Comparison of ENCODE assay signal across 2 cellular contexts in the genomic region with DNA sequence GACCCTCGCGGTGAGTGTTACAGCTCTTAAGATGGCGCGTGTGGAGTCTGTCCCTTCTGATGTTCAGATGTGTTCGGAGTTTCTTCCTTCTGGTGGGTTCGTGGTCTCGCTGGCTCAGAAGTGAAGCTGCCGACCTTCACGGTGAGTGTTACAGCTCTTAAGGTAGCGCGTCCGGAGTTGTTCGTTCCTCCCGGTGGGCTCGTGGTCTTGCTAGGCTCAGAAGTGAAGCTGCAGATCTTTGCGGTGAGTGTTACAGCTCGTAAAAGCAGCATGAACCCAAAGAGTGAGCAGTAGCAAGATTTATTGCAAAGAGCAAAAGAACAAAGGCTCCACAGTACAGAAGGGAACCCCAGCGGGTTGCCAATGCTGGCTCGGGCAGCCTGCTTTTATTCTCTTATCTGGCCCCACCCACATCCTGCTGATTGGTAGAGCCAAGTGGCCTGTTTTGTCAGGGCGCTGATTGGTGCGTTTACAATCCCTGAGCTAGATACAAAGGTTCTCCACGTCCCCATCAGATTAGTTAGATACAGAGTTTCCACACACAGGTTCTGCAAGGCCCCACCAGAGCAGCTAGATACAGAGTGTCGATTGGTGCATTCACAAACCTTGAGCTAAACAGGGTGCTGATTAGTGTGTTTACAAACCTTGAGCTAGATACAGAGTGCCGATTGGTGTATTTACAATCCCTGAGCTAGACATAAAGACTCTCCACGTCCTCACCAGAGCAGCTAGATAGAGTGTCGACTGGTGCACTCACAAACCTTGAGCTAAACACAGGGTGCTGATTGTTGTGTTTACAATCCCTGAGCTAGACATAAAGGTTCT.
TF ChIP-seq lines count a peak whose summit lies in the region.
"Not testable (repeated sequence)": the region's sequence is repeated elsewhere in the genome, so short reads cannot be mapped to it uniquely, and the experiment has no call there.

No MANE protein-coding gene starts in this region.

TF ChIP-seq in HEK293, 187 proteins besides CTCF, POLR2A, EP300 and RAD21 (continued from another document):
- TF ChIP-seq, protein P1, sequence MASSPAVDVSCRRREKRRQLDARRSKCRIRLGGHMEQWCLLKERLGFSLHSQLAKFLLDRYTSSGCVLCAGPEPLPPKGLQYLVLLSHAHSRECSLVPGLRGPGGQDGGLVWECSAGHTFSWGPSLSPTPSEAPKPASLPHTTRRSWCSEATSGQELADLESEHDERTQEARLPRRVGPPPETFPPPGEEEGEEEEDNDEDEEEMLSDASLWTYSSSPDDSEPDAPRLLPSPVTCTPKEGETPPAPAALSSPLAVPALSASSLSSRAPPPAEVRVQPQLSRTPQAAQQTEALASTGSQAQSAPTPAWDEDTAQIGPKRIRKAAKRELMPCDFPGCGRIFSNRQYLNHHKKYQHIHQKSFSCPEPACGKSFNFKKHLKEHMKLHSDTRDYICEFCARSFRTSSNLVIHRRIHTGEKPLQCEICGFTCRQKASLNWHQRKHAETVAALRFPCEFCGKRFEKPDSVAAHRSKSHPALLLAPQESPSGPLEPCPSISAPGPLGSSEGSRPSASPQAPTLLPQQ (tag by site-specific recombination; IDR thresholded peaks at IDR 0.05): 0 out of 2 replicates have a peak, but pooled peaks have one; percentile 19
- TF ChIP-seq GLIS1 (tag by site-specific recombination; IDR thresholded peaks at IDR 0.05) (peak; percentile 20; the same call in 1 of the 2 replicates), ZIC2 (tag by site-specific recombination; IDR thresholded peaks at IDR 0.05) (peak; percentile 71), MZF1 (tag by site-specific recombination; IDR thresholded peaks at IDR 0.05; ENCODE audit: borderline replicate concordance) (0 out of 2 replicates have a peak, but pooled peaks have one; percentile 46), ZNF558 (tag by site-specific recombination; IDR thresholded peaks at IDR 0.05) (peak; percentile 53; the same call in 1 of the 2 replicates), ZBTB17 (tag by site-specific recombination; IDR thresholded peaks at IDR 0.05) (peak; percentile 58), ZNF561 (tag by site-specific recombination; IDR thresholded peaks at IDR 0.05; ENCODE audit: borderline replicate concordance) (peak; percentile 79; the same call in 1 of the 2 replicates), ZNF341 (tag by site-specific recombination; IDR thresholded peaks at IDR 0.05; ENCODE audit: low read depth) (peak; percentile 69), FEZF1 (tag by site-specific recombination; IDR thresholded peaks at IDR 0.05) (peak; percentile 94)

TF ChIP-seq in HepG2, 621 proteins besides CTCF, POLR2A, EP300 and RAD21 (continued from another document and continues in another):
- TF ChIP-seq SP1, SOX6 (IDR thresholded peaks at IDR 0.05): not testable (repeated sequence)
- TF ChIP-seq SP1 (CRISPR knock-in tag; IDR thresholded peaks at IDR 0.05) (peak; percentile 24; the same call in 1 of the 2 replicates), RFXAP (CRISPR knock-in tag; IDR thresholded peaks at IDR 0.05; ENCODE audit: borderline replicate concordance) (peak; percentile 82), GATA4 (IDR thresholded peaks at IDR 0.05; ENCODE audit: borderline replicate concordance, low read depth) (peak; percentile 75; the same call in 1 of the 2 replicates), POLR2G (IDR thresholded peaks at IDR 0.05; ENCODE audit: low read depth, low read length) (peak; percentile 69), FOXP1 (IDR thresholded peaks at IDR 0.05) (peak; percentile 68; the same call in 1 of the 2 replicates), FOXP1 (CRISPR knock-in tag; IDR thresholded peaks at IDR 0.05) (0 out of 2 replicates have a peak, but pooled peaks have one; percentile 10), POLR2AphosphoS5 (IDR thresholded peaks at IDR 0.05; ENCODE audit: low read depth, low read length) (peak; percentile 92), SOX5 (CRISPR knock-in tag; IDR thresholded peaks at IDR 0.05; ENCODE audit: borderline replicate concordance) (peak; percentile 33; the same call in 1 of the 2 replicates), MTA1 (CRISPR knock-in tag; IDR thresholded peaks at IDR 0.05; ENCODE audit: borderline replicate concordance) (0 out of 2 replicates have a peak, but pooled peaks have one; percentile 10), ZFX (CRISPR knock-in tag; IDR thresholded peaks at IDR 0.05; ENCODE audit: low read depth) (0 out of 2 replicates have a peak, but pooled peaks have one; percentile 16), SETDB1 (CRISPR knock-in tag; IDR thresholded peaks at IDR 0.05; ENCODE audit: borderline replicate concordance) (peak; percentile 81), ZNF572 (CRISPR knock-in tag; IDR thresholded peaks at IDR 0.05) (0 out of 2 replicates have a peak, but pooled peaks have one; percentile 24), KLF16 (CRISPR knock-in tag; IDR thresholded peaks at IDR 0.05) (0 out of 4 replicates have a peak, but pooled peaks of 1 of the 2 experiments have one; percentile 41), CCDC6 (CRISPR knock-in tag; IDR thresholded peaks at IDR 0.05) (0 out of 2 replicates have a peak, but pooled peaks have one; percentile 65), SOX6 (CRISPR knock-in tag; IDR thresholded peaks at IDR 0.05) (peak; percentile 38), ZNF510 (CRISPR knock-in tag; IDR thresholded peaks at IDR 0.05; ENCODE audit: low read depth) (0 out of 2 replicates have a peak, but pooled peaks have one; percentile 66), ZNF430 (CRISPR knock-in tag; IDR thresholded peaks at IDR 0.05) (0 out of 2 replicates have a peak, but pooled peaks have one; percentile 32), GTF2F1 (IDR thresholded peaks at IDR 0.05; ENCODE audit: low read length) (peak; percentile 84), TAF1 (CRISPR knock-in tag; IDR thresholded peaks at IDR 0.05) (peak; percentile 4; the same call in 1 of the 2 replicates), ZMYM2 (CRISPR knock-in tag; IDR thresholded peaks at IDR 0.05) (0 out of 2 replicates have a peak, but pooled peaks have one; percentile 60), ZBTB7A (CRISPR knock-in tag; IDR thresholded peaks at IDR 0.05) (peak; percentile 36; the same call in 1 of the 2 replicates), ZNF605 (CRISPR knock-in tag; IDR thresholded peaks at IDR 0.05) (peak; percentile 72; the same call in 1 of the 2 replicates)
- TF ChIP-seq, protein P2, sequence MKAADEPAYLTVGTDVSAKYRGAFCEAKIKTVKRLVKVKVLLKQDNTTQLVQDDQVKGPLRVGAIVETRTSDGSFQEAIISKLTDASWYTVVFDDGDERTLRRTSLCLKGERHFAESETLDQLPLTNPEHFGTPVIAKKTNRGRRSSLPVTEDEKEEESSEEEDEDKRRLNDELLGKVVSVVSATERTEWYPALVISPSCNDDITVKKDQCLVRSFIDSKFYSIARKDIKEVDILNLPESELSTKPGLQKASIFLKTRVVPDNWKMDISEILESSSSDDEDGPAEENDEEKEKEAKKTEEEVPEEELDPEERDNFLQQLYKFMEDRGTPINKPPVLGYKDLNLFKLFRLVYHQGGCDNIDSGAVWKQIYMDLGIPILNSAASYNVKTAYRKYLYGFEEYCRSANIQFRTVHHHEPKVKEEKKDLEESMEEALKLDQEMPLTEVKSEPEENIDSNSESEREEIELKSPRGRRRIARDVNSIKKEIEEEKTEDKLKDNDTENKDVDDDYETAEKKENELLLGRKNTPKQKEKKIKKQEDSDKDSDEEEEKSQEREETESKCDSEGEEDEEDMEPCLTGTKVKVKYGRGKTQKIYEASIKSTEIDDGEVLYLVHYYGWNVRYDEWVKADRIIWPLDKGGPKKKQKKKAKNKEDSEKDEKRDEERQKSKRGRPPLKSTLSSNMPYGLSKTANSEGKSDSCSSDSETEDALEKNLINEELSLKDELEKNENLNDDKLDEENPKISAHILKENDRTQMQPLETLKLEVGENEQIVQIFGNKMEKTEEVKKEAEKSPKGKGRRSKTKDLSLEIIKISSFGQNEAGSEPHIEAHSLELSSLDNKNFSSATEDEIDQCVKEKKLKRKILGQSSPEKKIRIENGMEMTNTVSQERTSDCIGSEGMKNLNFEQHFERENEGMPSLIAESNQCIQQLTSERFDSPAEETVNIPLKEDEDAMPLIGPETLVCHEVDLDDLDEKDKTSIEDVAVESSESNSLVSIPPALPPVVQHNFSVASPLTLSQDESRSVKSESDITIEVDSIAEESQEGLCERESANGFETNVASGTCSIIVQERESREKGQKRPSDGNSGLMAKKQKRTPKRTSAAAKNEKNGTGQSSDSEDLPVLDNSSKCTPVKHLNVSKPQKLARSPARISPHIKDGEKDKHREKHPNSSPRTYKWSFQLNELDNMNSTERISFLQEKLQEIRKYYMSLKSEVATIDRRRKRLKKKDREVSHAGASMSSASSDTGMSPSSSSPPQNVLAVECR (CRISPR knock-in tag; IDR thresholded peaks at IDR 0.05; ENCODE audit: borderline replicate concordance): peak; percentile 37; the same call in 1 of the 2 replicates
- TF ChIP-seq, protein P3, sequence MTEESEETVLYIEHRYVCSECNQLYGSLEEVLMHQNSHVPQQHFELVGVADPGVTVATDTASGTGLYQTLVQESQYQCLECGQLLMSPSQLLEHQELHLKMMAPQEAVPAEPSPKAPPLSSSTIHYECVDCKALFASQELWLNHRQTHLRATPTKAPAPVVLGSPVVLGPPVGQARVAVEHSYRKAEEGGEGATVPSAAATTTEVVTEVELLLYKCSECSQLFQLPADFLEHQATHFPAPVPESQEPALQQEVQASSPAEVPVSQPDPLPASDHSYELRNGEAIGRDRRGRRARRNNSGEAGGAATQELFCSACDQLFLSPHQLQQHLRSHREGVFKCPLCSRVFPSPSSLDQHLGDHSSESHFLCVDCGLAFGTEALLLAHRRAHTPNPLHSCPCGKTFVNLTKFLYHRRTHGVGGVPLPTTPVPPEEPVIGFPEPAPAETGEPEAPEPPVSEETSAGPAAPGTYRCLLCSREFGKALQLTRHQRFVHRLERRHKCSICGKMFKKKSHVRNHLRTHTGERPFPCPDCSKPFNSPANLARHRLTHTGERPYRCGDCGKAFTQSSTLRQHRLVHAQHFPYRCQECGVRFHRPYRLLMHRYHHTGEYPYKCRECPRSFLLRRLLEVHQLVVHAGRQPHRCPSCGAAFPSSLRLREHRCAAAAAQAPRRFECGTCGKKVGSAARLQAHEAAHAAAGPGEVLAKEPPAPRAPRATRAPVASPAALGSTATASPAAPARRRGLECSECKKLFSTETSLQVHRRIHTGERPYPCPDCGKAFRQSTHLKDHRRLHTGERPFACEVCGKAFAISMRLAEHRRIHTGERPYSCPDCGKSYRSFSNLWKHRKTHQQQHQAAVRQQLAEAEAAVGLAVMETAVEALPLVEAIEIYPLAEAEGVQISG (CRISPR knock-in tag; IDR thresholded peaks at IDR 0.05): peak; percentile 48
- TF ChIP-seq, protein P4, sequence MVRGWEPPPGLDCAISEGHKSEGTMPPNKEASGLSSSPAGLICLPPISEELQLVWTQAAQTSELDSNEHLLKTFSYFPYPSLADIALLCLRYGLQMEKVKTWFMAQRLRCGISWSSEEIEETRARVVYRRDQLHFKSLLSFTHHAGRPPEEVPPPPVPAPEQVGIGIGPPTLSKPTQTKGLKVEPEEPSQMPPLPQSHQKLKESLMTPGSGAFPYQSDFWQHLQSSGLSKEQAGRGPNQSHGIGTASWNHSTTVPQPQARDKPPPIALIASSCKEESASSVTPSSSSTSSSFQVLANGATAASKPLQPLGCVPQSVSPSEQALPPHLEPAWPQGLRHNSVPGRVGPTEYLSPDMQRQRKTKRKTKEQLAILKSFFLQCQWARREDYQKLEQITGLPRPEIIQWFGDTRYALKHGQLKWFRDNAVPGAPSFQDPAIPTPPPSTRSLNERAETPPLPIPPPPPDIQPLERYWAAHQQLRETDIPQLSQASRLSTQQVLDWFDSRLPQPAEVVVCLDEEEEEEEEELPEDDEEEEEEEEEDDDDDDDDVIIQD (CRISPR knock-in tag; IDR thresholded peaks at IDR 0.05; ENCODE audit: low read depth): peak; percentile 77; the same call in 1 of the 2 replicates
- TF ChIP-seq, protein P5, sequence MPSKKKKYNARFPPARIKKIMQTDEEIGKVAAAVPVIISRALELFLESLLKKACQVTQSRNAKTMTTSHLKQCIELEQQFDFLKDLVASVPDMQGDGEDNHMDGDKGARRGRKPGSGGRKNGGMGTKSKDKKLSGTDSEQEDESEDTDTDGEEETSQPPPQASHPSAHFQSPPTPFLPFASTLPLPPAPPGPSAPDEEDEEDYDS (CRISPR knock-in tag; IDR thresholded peaks at IDR 0.05): peak; percentile 46; the same call in 1 of the 2 replicates
- TF ChIP-seq, protein P6, sequence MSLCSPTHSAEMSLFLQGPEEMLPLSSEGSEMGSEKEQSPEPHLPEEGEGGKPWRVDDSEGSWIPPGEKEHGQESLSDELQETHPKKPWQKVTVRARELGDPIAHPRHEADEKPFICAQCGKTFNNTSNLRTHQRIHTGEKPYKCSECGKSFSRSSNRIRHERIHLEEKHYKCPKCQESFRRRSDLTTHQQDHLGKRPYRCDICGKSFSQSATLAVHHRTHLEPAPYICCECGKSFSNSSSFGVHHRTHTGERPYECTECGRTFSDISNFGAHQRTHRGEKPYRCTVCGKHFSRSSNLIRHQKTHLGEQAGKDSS (CRISPR knock-in tag; IDR thresholded peaks at IDR 0.05; ENCODE audit: borderline replicate concordance, low read depth): 0 out of 2 replicates have a peak, but pooled peaks have one; percentile 33
- TF ChIP-seq, protein P7, sequence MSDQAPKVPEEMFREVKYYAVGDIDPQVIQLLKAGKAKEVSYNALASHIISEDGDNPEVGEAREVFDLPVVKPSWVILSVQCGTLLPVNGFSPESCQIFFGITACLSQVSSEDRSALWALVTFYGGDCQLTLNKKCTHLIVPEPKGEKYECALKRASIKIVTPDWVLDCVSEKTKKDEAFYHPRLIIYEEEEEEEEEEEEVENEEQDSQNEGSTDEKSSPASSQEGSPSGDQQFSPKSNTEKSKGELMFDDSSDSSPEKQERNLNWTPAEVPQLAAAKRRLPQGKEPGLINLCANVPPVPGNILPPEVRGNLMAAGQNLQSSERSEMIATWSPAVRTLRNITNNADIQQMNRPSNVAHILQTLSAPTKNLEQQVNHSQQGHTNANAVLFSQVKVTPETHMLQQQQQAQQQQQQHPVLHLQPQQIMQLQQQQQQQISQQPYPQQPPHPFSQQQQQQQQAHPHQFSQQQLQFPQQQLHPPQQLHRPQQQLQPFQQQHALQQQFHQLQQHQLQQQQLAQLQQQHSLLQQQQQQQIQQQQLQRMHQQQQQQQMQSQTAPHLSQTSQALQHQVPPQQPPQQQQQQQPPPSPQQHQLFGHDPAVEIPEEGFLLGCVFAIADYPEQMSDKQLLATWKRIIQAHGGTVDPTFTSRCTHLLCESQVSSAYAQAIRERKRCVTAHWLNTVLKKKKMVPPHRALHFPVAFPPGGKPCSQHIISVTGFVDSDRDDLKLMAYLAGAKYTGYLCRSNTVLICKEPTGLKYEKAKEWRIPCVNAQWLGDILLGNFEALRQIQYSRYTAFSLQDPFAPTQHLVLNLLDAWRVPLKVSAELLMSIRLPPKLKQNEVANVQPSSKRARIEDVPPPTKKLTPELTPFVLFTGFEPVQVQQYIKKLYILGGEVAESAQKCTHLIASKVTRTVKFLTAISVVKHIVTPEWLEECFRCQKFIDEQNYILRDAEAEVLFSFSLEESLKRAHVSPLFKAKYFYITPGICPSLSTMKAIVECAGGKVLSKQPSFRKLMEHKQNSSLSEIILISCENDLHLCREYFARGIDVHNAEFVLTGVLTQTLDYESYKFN (CRISPR knock-in tag; conservative IDR thresholded peaks at IDR 0.05): peak; percentile 26; the same call in 1 of the 2 replicates
